Comparison of ENCODE assay signal across 21 cellular contexts in genomic region chr11:97751405-97751804, GRCh38.
DNase-seq lines count a peak whose midpoint lies in the region; ATAC-seq and TF ChIP-seq lines count a peak whose summit lies in the region.
"Had no signal": no experiment of that assay in that cellular context is flagged by ENCODE, and none has a peak within 500 bp of the region (broad histone marks: within the 10 kb centered on the region; RNA-seq: fewer than 3 reads in every experiment).

No MANE protein-coding gene starts in this region.

- DNase-seq in Right ventricle myocardium superior (peak; percentile 65), cardiac septum (ENCODE audit: low spot score) (no peak), NCI-H446 (lab: John Stamatoyannopoulos, UW) (peak; percentile 78 to 92), heart right ventricle (peak; percentile 40 to 65), cerebellum (ENCODE audit: low spot score) (no peak), NK-92 (lab: John Stamatoyannopoulos, UW; ENCODE audit: unreplicated experiment) (no peak), WERI-Rb-1 (no peak)
- no peak for DNase-seq in stimulated activated CD4-positive, alpha-beta T cell treated with anti-CD3 and anti-CD28 coated beads, Interleukin-2, amount 100 ng/mL, for 24 hours
- DNase-seq: activated CD4-positive, alpha-beta T cell treated with anti-CD3 and anti-CD28 coated beads for 4 hours; activated T-cell treated with anti-CD3 and anti-CD28 coated beads, Interleukin-2, amount 50 U/mL, for 72 hours; caudate nucleus; dorsolateral prefrontal cortex; GF-D8; NCI-H1417 treated with DMSO at 0.1 percent for 48 hours; NCI-H510A; nephron progenitor cell had no signal

- TF ChIP-seq CTCF in heart right ventricle (IDR thresholded peaks at IDR 0.05) (peak in 3 of 9 donors; percentile 5 to 12 (median 12)), WERI-Rb-1 (IDR thresholded peaks at IDR 0.05; ENCODE audit: low read depth, low read length) (no peak)

- H3K27me3 ChIP-seq in heart right ventricle (no peaks in the 10 kb centered on the region), WERI-Rb-1 (ENCODE audit: insufficient read depth, low read depth, severe bottlenecking) (no peaks in the 10 kb centered on the region)
- H3K27me3 ChIP-seq: BLaER1, dorsolateral prefrontal cortex had no signal

- peaks cover 0 to 15% (median 0%) of the 10 kb centered on the region in 11 donors for H3K9me3 ChIP-seq in heart right ventricle
- H3K9me3 ChIP-seq in WERI-Rb-1 (ENCODE audit: severe bottlenecking), result no peaks in the 10 kb centered on the region

- peak; percentile 98 for ATAC-seq in Right ventricle myocardium superior (ENCODE audit: poor library complexity)
- ATAC-seq in heart right ventricle, result peak; percentile 57 to 100 (median 94)
- ATAC-seq: activated T-cell treated with anti-CD3 and anti-CD28 coated beads, Interleukin-2, amount 50 U/mL, for 72 hours; HepG2; left lobe of liver had no signal

- 55 to 69% methylated on average over 5 of the region's 5 CpGs for WGBS in heart right ventricle, 2 donors

- no peaks in the 10 kb centered on the region for H3K36me3 ChIP-seq in heart right ventricle
- H3K36me3 ChIP-seq in WERI-Rb-1, result no peaks in the 10 kb centered on the region
- H3K36me3 ChIP-seq: BLaER1 had no signal

- intact Hi-C loops in Right ventricle myocardium superior (cut with DNase I) (no loop called here), cardiac septum (cut with DNase I) (no loop called here), heart right ventricle (cut with DNase I) (no loop called here)

- peaks cover 0 to 21% (median 3%) of the 10 kb centered on the region in 9 donors for H3K4me1 ChIP-seq in heart right ventricle
- H3K4me1 ChIP-seq: BLaER1 had no signal

- H3K27ac ChIP-seq in heart right ventricle (no peak overlapping the region), WERI-Rb-1 (no peak overlapping the region)
- H3K27ac ChIP-seq: BLaER1, dorsolateral prefrontal cortex, epithelial cell of prostate, HL-60 had no signal

- no peak overlapping the region for H3K4me3 ChIP-seq in heart right ventricle
- no peak overlapping the region for H3K4me3 ChIP-seq in WERI-Rb-1 (ENCODE audit: low read depth, low read length)
- H3K4me3 ChIP-seq: BLaER1, dorsolateral prefrontal cortex had no signal

Comparison
In these comparisons a context has a peak if more than half of its experiments do, and no peak if none do; other contexts are left out.
1. DNase-seq: peak in Right ventricle myocardium superior (single experiment), NCI-H446 (2 of 2) and heart right ventricle (2 of 2); none in cardiac septum (single experiment), cerebellum (single experiment), NK-92 (single experiment), WERI-Rb-1 (single experiment) and stimulated activated CD4-positive, alpha-beta T cell treated with anti-CD3 and anti-CD28 coated beads, Interleukin-2, amount 100 ng/mL, for 24 hours (0 of 2).